ENCODE assay signal across 8 cellular contexts in genomic region chr2:85445316-85446295, GRCh38. TPM values are rescaled to one million over a fixed set of nuclear protein-coding genes. Genes with fewer than 3 reads are reported as not detected.
A peak's percentile ranks its signal among the peaks of the same experiment; 100 is the strongest.
DNase-seq lines count a peak whose midpoint lies in the region; ATAC-seq and TF ChIP-seq lines count a peak whose summit lies in the region.
"Had no signal": no experiment of that assay in that cellular context is flagged by ENCODE, and none has a peak within 500 bp of the region (broad histone marks: within the 10 kb centered on the region; RNA-seq: fewer than 3 reads in every experiment).

No MANE protein-coding gene starts in this region.

- TF ChIP-seq CTCF in KMS-11 (conservative IDR thresholded peaks at IDR 0.05; ENCODE audit: low read depth, low read length) (no peak), adrenal gland (IDR thresholded peaks at IDR 0.05) (no peak), type B pancreatic cell (conservative IDR thresholded peaks at IDR 0.05) (no peak)

- H3K36me3 Mint-ChIP-seq in type B pancreatic cell: no peaks in the 10 kb centered on the region

- H3K27me3 ChIP-seq in KMS-11 (ENCODE audit: insufficient read depth, low read depth) (no peaks in the 10 kb centered on the region), adrenal gland (no peaks in the 10 kb centered on the region), layer of hippocampus (ENCODE audit: control insufficient read depth, insufficient read depth, low read length) (no peaks in the 10 kb centered on the region)
- H3K27me3 ChIP-seq: SJSA1 had no signal

- DNase-seq in adrenal gland: peak; percentile 62 to 90 (median 82)
- no peak for DNase-seq in type B pancreatic cell (ENCODE audit: extremely low spot score, unreplicated experiment)
- DNase-seq in AML-193 (lab: John Stamatoyannopoulos, UW): no peak
- no peak for DNase-seq in ecto neural progenitor cell (ENCODE audit: low spot score)

- no peak overlapping the region for H3K4me2 ChIP-seq in KMS-11

- H3K4me1 Mint-ChIP-seq in type B pancreatic cell (ENCODE audit: unreplicated experiment): peaks cover 7% of the 10 kb centered on the region

- peak overlapping the region; percentile 41 for H3K27ac Mint-ChIP-seq in type B pancreatic cell

- H3K4me3 ChIP-seq in KMS-11 (IDR thresholded peaks at IDR 0.05; ENCODE audit: insufficient read depth, low read depth, low read length) (no peak overlapping the region), adrenal gland (no peak overlapping the region)
- H3K4me3 ChIP-seq: SJSA1 had no signal

- WGBS in adrenal gland, 4 donors: 59 to 74% (median 66%) methylated on average over 4 to 5 of the region's 5 CpGs

- no peak overlapping the region for H3K9ac ChIP-seq in KMS-11

- no peak overlapping the region for H3K27ac ChIP-seq in KMS-11
- H3K27ac ChIP-seq in adrenal gland: peak overlapping the region; percentile 8 to 90 (median 82)
- H3K27ac ChIP-seq in layer of hippocampus (ENCODE audit: low read depth, low read length): peak overlapping the region; percentile 83
- H3K27ac ChIP-seq: SJSA1 had no signal

- H3K4me3 Mint-ChIP-seq in type B pancreatic cell: no peak overlapping the region

- H3K9me3 ChIP-seq in adrenal gland (replicated peaks in 1 of 3): no peaks in the 10 kb centered on the region
- H3K9me3 ChIP-seq: SJSA1 had no signal

- H3K27me3 Mint-ChIP-seq in type B pancreatic cell: no peaks in the 10 kb centered on the region

- H3K36me3 ChIP-seq in KMS-11 (ENCODE audit: insufficient read depth): no peaks in the 10 kb centered on the region
- H3K36me3 ChIP-seq in adrenal gland (replicated peaks in 1 of 2): no peaks in the 10 kb centered on the region
- H3K36me3 ChIP-seq: SJSA1 had no signal

- H3K4me1 ChIP-seq in KMS-11 (ENCODE audit: low read depth, poor library complexity, severe bottlenecking): peaks cover 16% of the 10 kb centered on the region
- H3K4me1 ChIP-seq in adrenal gland (replicated peaks in 1 of 2): peaks cover 25 to 46% of the 10 kb centered on the region in 2 donors
- H3K4me1 ChIP-seq: SJSA1 had no signal

- peak in 1 of 2 donors; percentile 63 for TF ChIP-seq POLR2A in adrenal gland (IDR thresholded peaks at IDR 0.05)

- no peak for ATAC-seq in HG03159 (IDR thresholded peaks at IDR 0.05; ENCODE audit: unreplicated experiment)

- no peaks in the 10 kb centered on the region for H3K79me2 ChIP-seq in KMS-11 (ENCODE audit: insufficient read depth, low read depth)

- H4K20me1 ChIP-seq in KMS-11 (ENCODE audit: insufficient read depth): no peaks in the 10 kb centered on the region

- no peaks in the 10 kb centered on the region for H3K9me3 Mint-ChIP-seq in type B pancreatic cell

- H2AFZ ChIP-seq in KMS-11 (ENCODE audit: low read depth): peak overlapping the region; percentile 10; the same call in 1 of the 2 replicates

- intact Hi-C loops in adrenal gland (cut with DNase I): no loop called here

RNA-seq across cellular contexts. Expression of gene SH2D6, which starts 27.1 kb away (rescaled TPM):
- total RNA-seq in adrenal gland (1 to 10 TPM in 1 of 8 donors, under 1 TPM in 2, not detected in 5; 0.69 to 1.4 (median 0.74) TPM), type B pancreatic cell (ENCODE audit: low replicate concordance) (0.97 TPM in 1 of 2 replicates, not detected in the other)
- 1 to 10 TPM in 2 of 3 donors, under 1 TPM in 1; 0.53 to 4.2 (median 1.3) TPM for polyA plus RNA-seq in adrenal gland
- total RNA-seq: SJSA1 had no signal

RNA-seq across cellular contexts. Expression of gene CAPG, which starts 35.4 kb away (rescaled TPM):
- total RNA-seq in adrenal gland: 100 to 1,000 TPM in 1 of 8 donors, 10 to 100 TPM in 7; 17.5 to 104 (median 41.4) TPM
- 100 to 1,000 TPM in 1 of 3 donors, 10 to 100 TPM in 2; 13.8 to 192 (median 71.2) TPM for polyA plus RNA-seq in adrenal gland
- total RNA-seq in type B pancreatic cell (ENCODE audit: low replicate concordance): 61.1 and 195 TPM in 2 replicates

Comparison
In these comparisons a context has a peak if more than half of its experiments do, and no peak if none do; other contexts are left out.
1. DNase-seq: peak in adrenal gland (7 of 7); none in type B pancreatic cell (single experiment), AML-193 (0 of 2) and ecto neural progenitor cell (single experiment).